Comparison of ENCODE assay signal across 2 cellular contexts in the genomic region with DNA sequence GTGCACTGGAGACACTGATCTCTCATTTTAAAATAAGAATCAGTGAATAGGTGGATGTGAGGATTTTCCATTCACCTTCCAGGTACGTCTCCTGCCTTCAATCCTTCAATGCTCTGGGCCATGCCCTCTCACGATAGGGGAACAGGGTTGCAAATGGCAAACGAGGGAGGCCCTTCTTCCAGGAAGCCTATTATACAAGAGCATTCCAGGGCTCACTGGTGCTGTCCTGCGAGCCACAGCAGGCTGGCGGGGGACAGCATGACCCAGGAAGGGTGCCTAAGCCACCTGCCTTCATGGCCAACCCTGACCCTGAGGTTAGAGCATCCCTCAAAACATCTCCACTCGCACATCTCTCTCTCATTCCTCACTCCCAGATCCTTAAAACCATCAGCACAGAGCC.
TF ChIP-seq lines count a peak whose summit lies in the region.

No MANE protein-coding gene starts in this region.

TF ChIP-seq in SK-N-SH, 30 proteins besides CTCF, POLR2A, EP300 and RAD21 (continued from another document):
- TF ChIP-seq, protein P1, sequence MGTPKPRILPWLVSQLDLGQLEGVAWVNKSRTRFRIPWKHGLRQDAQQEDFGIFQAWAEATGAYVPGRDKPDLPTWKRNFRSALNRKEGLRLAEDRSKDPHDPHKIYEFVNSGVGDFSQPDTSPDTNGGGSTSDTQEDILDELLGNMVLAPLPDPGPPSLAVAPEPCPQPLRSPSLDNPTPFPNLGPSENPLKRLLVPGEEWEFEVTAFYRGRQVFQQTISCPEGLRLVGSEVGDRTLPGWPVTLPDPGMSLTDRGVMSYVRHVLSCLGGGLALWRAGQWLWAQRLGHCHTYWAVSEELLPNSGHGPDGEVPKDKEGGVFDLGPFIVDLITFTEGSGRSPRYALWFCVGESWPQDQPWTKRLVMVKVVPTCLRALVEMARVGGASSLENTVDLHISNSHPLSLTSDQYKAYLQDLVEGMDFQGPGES (IDR thresholded peaks at IDR 0.05; ENCODE audit: low read depth, low read length), result no peak
- no peak for TF ChIP-seq RFX5 (IDR thresholded peaks at IDR 0.05; ENCODE audit: low read length)
- TF ChIP-seq GABPA (IDR thresholded peaks at IDR 0.05; ENCODE audit: low read depth), result no peak
- TF ChIP-seq, protein P2, sequence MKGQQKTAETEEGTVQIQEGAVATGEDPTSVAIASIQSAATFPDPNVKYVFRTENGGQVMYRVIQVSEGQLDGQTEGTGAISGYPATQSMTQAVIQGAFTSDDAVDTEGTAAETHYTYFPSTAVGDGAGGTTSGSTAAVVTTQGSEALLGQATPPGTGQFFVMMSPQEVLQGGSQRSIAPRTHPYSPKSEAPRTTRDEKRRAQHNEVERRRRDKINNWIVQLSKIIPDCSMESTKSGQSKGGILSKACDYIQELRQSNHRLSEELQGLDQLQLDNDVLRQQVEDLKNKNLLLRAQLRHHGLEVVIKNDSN (IDR thresholded peaks at IDR 0.05; ENCODE audit: borderline replicate concordance, low read depth), result no peak
- no peak for TF ChIP-seq ELF1 (IDR thresholded peaks at IDR 0.05)
- TF ChIP-seq RXRA (IDR thresholded peaks at IDR 0.05; ENCODE audit: borderline replicate concordance, low read depth), result no peak

TF ChIP-seq in SK-N-SH treated with all-trans-retinoic acid at 6 μM for 48 hours, 23 proteins besides CTCF, POLR2A, EP300 and RAD21 (continued from another document):
- TF ChIP-seq, protein P3, sequence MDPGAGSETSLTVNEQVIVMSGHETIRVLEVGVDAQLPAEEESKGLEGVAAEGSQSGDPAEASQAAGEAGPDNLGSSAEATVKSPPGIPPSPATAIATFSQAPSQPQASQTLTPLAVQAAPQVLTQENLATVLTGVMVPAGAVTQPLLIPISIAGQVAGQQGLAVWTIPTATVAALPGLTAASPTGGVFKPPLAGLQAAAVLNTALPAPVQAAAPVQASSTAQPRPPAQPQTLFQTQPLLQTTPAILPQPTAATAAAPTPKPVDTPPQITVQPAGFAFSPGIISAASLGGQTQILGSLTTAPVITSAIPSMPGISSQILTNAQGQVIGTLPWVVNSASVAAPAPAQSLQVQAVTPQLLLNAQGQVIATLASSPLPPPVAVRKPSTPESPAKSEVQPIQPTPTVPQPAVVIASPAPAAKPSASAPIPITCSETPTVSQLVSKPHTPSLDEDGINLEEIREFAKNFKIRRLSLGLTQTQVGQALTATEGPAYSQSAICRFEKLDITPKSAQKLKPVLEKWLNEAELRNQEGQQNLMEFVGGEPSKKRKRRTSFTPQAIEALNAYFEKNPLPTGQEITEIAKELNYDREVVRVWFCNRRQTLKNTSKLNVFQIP (CRISPR knock-in tag; IDR thresholded peaks at IDR 0.05; ENCODE audit: borderline replicate concordance, low read depth), result no peak
- TF ChIP-seq ZFP3 (CRISPR knock-in tag; IDR thresholded peaks at IDR 0.05) (no peak), OSR1 (CRISPR knock-in tag; IDR thresholded peaks at IDR 0.05) (no peak), ARNTL (CRISPR knock-in tag; IDR thresholded peaks at IDR 0.05; ENCODE audit: borderline replicate concordance, low read depth) (no peak)
